In genomic region chr12:6602526-6602925, GRCh38 we compare ENCODE assay signal across 12 cellular contexts. TPM values are rescaled to one million over a fixed set of nuclear protein-coding genes. Genes with fewer than 3 reads are reported as not detected.
DNase-seq lines count a peak whose midpoint lies in the region; ATAC-seq and TF ChIP-seq lines count a peak whose summit lies in the region.
"Had no signal": no experiment of that assay in that cellular context is flagged by ENCODE, and none has a peak within 500 bp of the region (broad histone marks: within the 10 kb centered on the region; RNA-seq: fewer than 3 reads in every experiment).

No MANE protein-coding gene starts in this region.

- peaks cover 36 to 37% of the 10 kb centered on the region in 2 donors for H3K4me1 ChIP-seq in adrenal gland (replicated peaks in 1 of 2)

- H3K27me3 Mint-ChIP-seq in activated naive CD4-positive, alpha-beta T cell treated with anti-CD3 and anti-CD28 coated beads, Interleukin-2, amount 50 U/mL, for 24 hours, result no peaks in the 10 kb centered on the region
- no peaks in the 10 kb centered on the region for H3K27me3 Mint-ChIP-seq in naive B cell
- no peaks in the 10 kb centered on the region for H3K27me3 Mint-ChIP-seq in type B pancreatic cell

- no peaks in the 10 kb centered on the region for H3K9me3 ChIP-seq in adrenal gland (replicated peaks in 1 of 3)

- H3K4me3 ChIP-seq in adrenal gland, result no peak overlapping the region

- H3K4me3 Mint-ChIP-seq in activated naive CD4-positive, alpha-beta T cell treated with anti-CD3 and anti-CD28 coated beads, Interleukin-2, amount 50 U/mL, for 24 hours, result peak overlapping the region; percentile 86
- peak overlapping the region in 5 of 8 donors; percentile 56 to 89 (median 79) for H3K4me3 Mint-ChIP-seq in naive B cell
- peak overlapping the region; percentile 55 for H3K4me3 Mint-ChIP-seq in type B pancreatic cell

- intact Hi-C loops in adrenal gland (cut with DNase I), result loop anchor here (5.0 kb wide), 2 partner anchors 35 to 40 kb away; partner anchors contain the start of gene NOP2 (in 1 of the 2)

- peak overlapping the region in 3 of 5 donors; percentile 51 to 67 (median 59) for H3K27ac ChIP-seq in adrenal gland
- H3K27ac ChIP-seq: C4-2B had no signal

- ATAC-seq in naive B cell (ENCODE audit: low read depth in 2 of 2), result no peak

- no peaks in the 10 kb centered on the region for H3K27me3 ChIP-seq in adrenal gland

- TF ChIP-seq CTCF in adrenal gland (IDR thresholded peaks at IDR 0.05), result no peak
- TF ChIP-seq CTCF in type B pancreatic cell (conservative IDR thresholded peaks at IDR 0.05), result no peak

- H3K36me3 Mint-ChIP-seq in activated naive CD4-positive, alpha-beta T cell treated with anti-CD3 and anti-CD28 coated beads, Interleukin-2, amount 50 U/mL, for 24 hours, result peaks cover 34% of the 10 kb centered on the region
- peaks cover 28 to 50% of the 10 kb centered on the region in 2 donors for H3K36me3 Mint-ChIP-seq in naive B cell
- peaks cover 67% of the 10 kb centered on the region for H3K36me3 Mint-ChIP-seq in type B pancreatic cell

- WGBS in adrenal gland, 4 donors, result 51 to 77% (median 58%) methylated on average over 3 of the region's 3 CpGs

- no peak for TF ChIP-seq POLR2A in adrenal gland (IDR thresholded peaks at IDR 0.05)

- H3K36me3 ChIP-seq in adrenal gland (replicated peaks in 1 of 2), result peaks cover 0 to 50% of the 10 kb centered on the region in 2 donors

- H3K9me3 Mint-ChIP-seq in activated naive CD4-positive, alpha-beta T cell treated with anti-CD3 and anti-CD28 coated beads, Interleukin-2, amount 50 U/mL, for 24 hours, result no peaks in the 10 kb centered on the region
- H3K9me3 Mint-ChIP-seq in naive B cell (no peaks in the 10 kb centered on the region), type B pancreatic cell (no peaks in the 10 kb centered on the region)
- H3K9me3 Mint-ChIP-seq: activated T-helper 2 cell treated with anti-CD3 and anti-CD28 coated beads, Interferon-gamma antibody, Interleukin-2, Interleukin-4, amounts not matched to agents 10 μg/mL and 5 μg/mL and 100 μg/mL, durations not matched to agents 14 hours and 24 hours and 36 hours had no signal

- no peak for DNase-seq in activated naive CD4-positive, alpha-beta T cell treated with anti-CD3 and anti-CD28 coated beads, Interleukin-2, amount 50 U/mL, for 16 hours
- DNase-seq in adrenal gland (no peak), naive B cell (no peak), type B pancreatic cell (ENCODE audit: extremely low spot score, unreplicated experiment) (no peak), GDM1 (lab: John Stamatoyannopoulos, UW) (no peak), NCI-H1694 (lab: John Stamatoyannopoulos, UW) (no peak), CD1c-positive myeloid dendritic cell (ENCODE audit: extremely low spot score) (no peak)
- DNase-seq: Kasumi-1, small intestine had no signal

- peaks cover 55% of the 10 kb centered on the region for H3K4me1 Mint-ChIP-seq in activated naive CD4-positive, alpha-beta T cell treated with anti-CD3 and anti-CD28 coated beads, Interleukin-2, amount 50 U/mL, for 24 hours
- peaks cover 47 to 51% (median 49%) of the 10 kb centered on the region in 3 donors for H3K4me1 Mint-ChIP-seq in naive B cell
- H3K4me1 Mint-ChIP-seq in type B pancreatic cell (ENCODE audit: unreplicated experiment), result peaks cover 16% of the 10 kb centered on the region

- peak overlapping the region; percentile 76 for H3K27ac Mint-ChIP-seq in activated naive CD4-positive, alpha-beta T cell treated with anti-CD3 and anti-CD28 coated beads, Interleukin-2, amount 50 U/mL, for 24 hours
- H3K27ac Mint-ChIP-seq in naive B cell (peak overlapping the region in 5 of 6 donors; percentile 39 to 84 (median 65)), type B pancreatic cell (peak overlapping the region; percentile 38)

RNA-seq across cellular contexts. Expression of gene CHD4, which starts 4.7 kb away (rescaled TPM):
- total RNA-seq in adrenal gland (100 to 1,000 TPM; 216 to 307 (median 248) TPM), type B pancreatic cell (ENCODE audit: low replicate concordance) (270 and 289 TPM in 2 replicates)
- polyA plus RNA-seq in adrenal gland (100 to 1,000 TPM; 152 to 505 (median 284) TPM), naive B cell (ENCODE audit: low read depth in 6 of 6) (10 to 100 TPM; 26.6 to 67.1 (median 44.5) TPM)

RNA-seq across cellular contexts. Expression of gene LPAR5, which starts 33.2 kb away (rescaled TPM):
- total RNA-seq in adrenal gland (10 to 100 TPM in 1 of 8 donors, 1 to 10 TPM in 7; 2.5 to 11.6 (median 8.2) TPM), type B pancreatic cell (ENCODE audit: low replicate concordance) (2.7 and 19.9 TPM in 2 replicates)
- polyA plus RNA-seq in adrenal gland (1 to 10 TPM; 1.3 to 2.2 (median 1.5) TPM), naive B cell (ENCODE audit: low read depth in 6 of 6) (10 to 100 TPM; 25.2 to 69.9 (median 40.1) TPM)

RNA-seq across cellular contexts. Expression of gene NOP2, which starts 34.4 kb away (rescaled TPM):
- total RNA-seq in adrenal gland, result 10 to 100 TPM in 7 of 8 donors, 1 to 10 TPM in 1; 7.7 to 34.7 (median 25.1) TPM
- 10 to 100 TPM; 43.2 to 95.5 (median 63.8) TPM for polyA plus RNA-seq in adrenal gland
- polyA plus RNA-seq in naive B cell (ENCODE audit: low read depth in 6 of 6), result 10 to 100 TPM; 11.7 to 27.6 (median 17.5) TPM
- 60.9 and 106 TPM in 2 replicates for total RNA-seq in type B pancreatic cell (ENCODE audit: low replicate concordance)

RNA-seq across cellular contexts. Expression of gene ACRBP, which starts 44.7 kb away (rescaled TPM):
- total RNA-seq in adrenal gland (1 to 10 TPM in 6 of 8 donors, under 1 TPM in 2; 0.36 to 3.1 (median 1.5) TPM), type B pancreatic cell (ENCODE audit: low replicate concordance) (3.9 and 7.1 TPM in 2 replicates)
- polyA plus RNA-seq in adrenal gland (1 to 10 TPM in 1 of 3 donors, under 1 TPM in 2; 0.91 to 2.8 (median 0.99) TPM), naive B cell (ENCODE audit: low read depth in 6 of 6) (10 to 100 TPM in 1 of 6 donors, 1 to 10 TPM in 5; 3.8 to 11.0 (median 8.9) TPM)

RNA-seq across cellular contexts. Expression of gene IFFO1, which starts 46.7 kb away (rescaled TPM):
- 10 to 100 TPM; 13.5 to 36.3 (median 28.5) TPM for total RNA-seq in adrenal gland
- polyA plus RNA-seq in adrenal gland, result 10 to 100 TPM in 2 of 3 donors, 1 to 10 TPM in 1; 8.7 to 91.0 (median 79.2) TPM
- polyA plus RNA-seq in naive B cell (ENCODE audit: low read depth in 6 of 6), result 10 to 100 TPM in 1 of 6 donors, 1 to 10 TPM in 5; 4.6 to 15.3 (median 6.3) TPM
- 9.1 and 17.5 TPM in 2 replicates for total RNA-seq in type B pancreatic cell (ENCODE audit: low replicate concordance)
